In the genomic region with DNA sequence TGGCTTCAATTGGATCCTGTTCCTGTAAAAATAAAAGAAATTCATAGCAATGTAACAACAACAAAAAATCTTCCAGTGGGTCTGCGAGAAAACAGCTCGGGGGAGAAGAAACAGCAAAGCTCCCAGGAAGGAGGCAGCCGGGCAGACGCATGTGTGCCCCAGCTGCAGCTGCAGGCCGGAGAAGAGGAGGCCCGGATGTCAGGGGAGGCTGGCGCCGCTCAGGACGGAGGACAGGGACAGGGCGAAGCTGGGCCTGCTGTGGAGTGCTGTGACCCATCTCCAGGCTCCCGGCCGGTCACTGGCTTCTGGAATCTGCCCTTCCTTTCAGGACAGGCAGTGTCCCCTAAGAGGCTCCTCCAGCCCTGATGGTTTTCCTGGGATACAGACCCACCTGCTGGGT, we compare ENCODE assay signal across 17 cellular contexts.
DNase-seq lines count a peak whose midpoint lies in the region; ATAC-seq lines count a peak whose summit lies in the region.
"Had no signal": no experiment of that assay in that cellular context is flagged by ENCODE, and none has a peak within 500 bp of the region (broad histone marks: within the 10 kb centered on the region; RNA-seq: fewer than 3 reads in every experiment).

No MANE protein-coding gene starts in this region.

- H3K4me3 ChIP-seq in rectal smooth muscle tissue (ENCODE audit: low read length), result no peak overlapping the region
- H3K4me3 ChIP-seq: BLaER1 treated with 17β-estradiol and CSF1 and Interleukin-3, amounts not matched to agents 10 nM and 100 nM; GM23338; K562 had no signal

- in situ Hi-C loops in ACHN (cut with HindIII; ENCODE audit: low pct_ligation_motif_present, low pct_unique_long_range_greater_than_20kb, low sequenced_read_pairs), result no loop called here

- H3K4me1 ChIP-seq in rectal smooth muscle tissue (ENCODE audit: control insufficient read depth, insufficient read depth, low read length), result peaks cover 23% of the 10 kb centered on the region

- H3K27ac ChIP-seq in rectal smooth muscle tissue (ENCODE audit: low read depth, low read length), result peak overlapping the region; percentile 59
- H3K27ac ChIP-seq: 22Rv1 had no signal

- no peak overlapping the region for H3K9ac ChIP-seq in rectal smooth muscle tissue (ENCODE audit: low read length)
- H3K9ac ChIP-seq: BLaER1 treated with 17β-estradiol and CSF1 and Interleukin-3, amounts not matched to agents 10 nM and 100 nM had no signal

- no peaks in the 10 kb centered on the region for H3K27me3 ChIP-seq in rectal smooth muscle tissue (ENCODE audit: control insufficient read depth, insufficient read depth, low read length)
- H3K27me3 ChIP-seq: BLaER1 treated with 17β-estradiol and CSF1 and Interleukin-3, amounts not matched to agents 10 nM and 100 nM had no signal

- no peaks in the 10 kb centered on the region for H3K36me3 ChIP-seq in rectal smooth muscle tissue (ENCODE audit: control insufficient read depth, insufficient read depth, low read length)
- H3K36me3 ChIP-seq: BLaER1 treated with 17β-estradiol and CSF1 and Interleukin-3, amounts not matched to agents 10 nM and 100 nM had no signal

- DNase-seq in activated CD8-positive, alpha-beta memory T cell treated with anti-CD3 and anti-CD28 coated beads for 24 hours, result peak; percentile 45
- DNase-seq in activated CD8-positive, alpha-beta memory T cell treated with anti-CD3 and anti-CD28 coated beads, Interleukin-2, amount 50 U/mL, for 4 hours, result no peak
- DNase-seq in islet precursor cell, result peak; percentile 44
- DNase-seq in NCI-H526 treated with DMSO at 0.1 percent for 48 hours (lab: John Stamatoyannopoulos, UW), result no peak
- no peak for DNase-seq in ACHN
- no peak for DNase-seq in NCI-H345 (lab: John Stamatoyannopoulos, UW)
- DNase-seq: AML-193; Calu3; CD4-positive, CD25-positive, alpha-beta regulatory T cell; DMS 273 treated with DMSO at 0.1 percent for 48 hours; H7 had no signal

- no peak for ATAC-seq in GM18868 (IDR thresholded peaks at IDR 0.05; ENCODE audit: unreplicated experiment)
- ATAC-seq: GM23338, K562 had no signal

Comparison
In these comparisons a context has a peak if more than half of its experiments do, and no peak if none do; other contexts are left out.
1. DNase-seq: peak in activated CD8-positive, alpha-beta memory T cell treated with anti-CD3 and anti-CD28 coated beads for 24 hours (single experiment) and islet precursor cell (single experiment); none in activated CD8-positive, alpha-beta memory T cell treated with anti-CD3 and anti-CD28 coated beads, Interleukin-2, amount 50 U/mL, for 4 hours (single experiment), NCI-H526 treated with DMSO at 0.1 percent for 48 hours (single experiment), ACHN (single experiment) and NCI-H345 (single experiment).